1 cellular context compared by ENCODE assay signal in the genomic region with DNA sequence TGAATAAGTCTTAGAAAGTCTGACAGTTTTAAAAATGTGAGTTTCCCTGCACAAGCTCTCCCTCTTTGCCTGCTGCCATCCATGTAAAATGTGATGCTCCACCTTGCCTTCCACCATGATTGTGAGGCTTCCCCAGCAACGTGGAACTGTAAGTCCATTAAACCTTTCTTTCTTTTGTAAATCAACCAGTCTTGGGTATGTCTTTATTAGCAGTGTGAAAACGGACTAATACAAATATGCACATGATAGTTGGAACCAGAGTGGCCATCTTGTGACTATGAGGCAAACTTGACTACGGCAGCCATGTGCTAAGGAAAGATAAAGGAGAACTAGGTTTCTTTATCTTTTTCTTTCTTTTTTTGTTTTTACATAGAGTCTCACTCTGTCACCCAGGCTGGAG.
A peak's percentile ranks its signal among the peaks of the same experiment; 100 is the strongest.
TF ChIP-seq lines count a peak whose summit lies in the region.

No MANE protein-coding gene starts in this region.

TF ChIP-seq in K562, 482 proteins besides CTCF, POLR2A, EP300 and RAD21 (continued from another document):
- TF ChIP-seq, protein P1, sequence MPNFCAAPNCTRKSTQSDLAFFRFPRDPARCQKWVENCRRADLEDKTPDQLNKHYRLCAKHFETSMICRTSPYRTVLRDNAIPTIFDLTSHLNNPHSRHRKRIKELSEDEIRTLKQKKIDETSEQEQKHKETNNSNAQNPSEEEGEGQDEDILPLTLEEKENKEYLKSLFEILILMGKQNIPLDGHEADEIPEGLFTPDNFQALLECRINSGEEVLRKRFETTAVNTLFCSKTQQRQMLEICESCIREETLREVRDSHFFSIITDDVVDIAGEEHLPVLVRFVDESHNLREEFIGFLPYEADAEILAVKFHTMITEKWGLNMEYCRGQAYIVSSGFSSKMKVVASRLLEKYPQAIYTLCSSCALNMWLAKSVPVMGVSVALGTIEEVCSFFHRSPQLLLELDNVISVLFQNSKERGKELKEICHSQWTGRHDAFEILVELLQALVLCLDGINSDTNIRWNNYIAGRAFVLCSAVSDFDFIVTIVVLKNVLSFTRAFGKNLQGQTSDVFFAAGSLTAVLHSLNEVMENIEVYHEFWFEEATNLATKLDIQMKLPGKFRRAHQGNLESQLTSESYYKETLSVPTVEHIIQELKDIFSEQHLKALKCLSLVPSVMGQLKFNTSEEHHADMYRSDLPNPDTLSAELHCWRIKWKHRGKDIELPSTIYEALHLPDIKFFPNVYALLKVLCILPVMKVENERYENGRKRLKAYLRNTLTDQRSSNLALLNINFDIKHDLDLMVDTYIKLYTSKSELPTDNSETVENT (CRISPR knock-in tag; IDR thresholded peaks at IDR 0.05), result no peak
- TF ChIP-seq HNRNPH1 (optimal IDR thresholded peaks at IDR 0.05; ENCODE audit: low read depth, low read length), result no peak
- TF ChIP-seq GABPB2 (CRISPR knock-in tag; conservative IDR thresholded peaks at IDR 0.05), result no peak
- TF ChIP-seq MYBL2 (IDR thresholded peaks at IDR 0.05; ENCODE audit: low read depth), result no peak
- no peak for TF ChIP-seq MYBL2 (CRISPR knock-in tag; IDR thresholded peaks at IDR 0.05; ENCODE audit: borderline replicate concordance)
- TF ChIP-seq ESRRA (IDR thresholded peaks at IDR 0.05; ENCODE audit: borderline replicate concordance, low read depth), result no peak
- no peak for TF ChIP-seq TBL1XR1 (IDR thresholded peaks at IDR 0.05; ENCODE audit: low read length in 2 of 2)
- TF ChIP-seq ELF1 (tag; IDR thresholded peaks at IDR 0.05), result no peak
- peak; percentile 54 for TF ChIP-seq TAL1 (IDR thresholded peaks at IDR 0.05)
- TF ChIP-seq CCAR2 (IDR thresholded peaks at IDR 0.05; ENCODE audit: low read depth, low read length), result no peak
- TF ChIP-seq RFX5 (IDR thresholded peaks at IDR 0.05; ENCODE audit: low read depth, low read length), result no peak
- TF ChIP-seq, protein P2, sequence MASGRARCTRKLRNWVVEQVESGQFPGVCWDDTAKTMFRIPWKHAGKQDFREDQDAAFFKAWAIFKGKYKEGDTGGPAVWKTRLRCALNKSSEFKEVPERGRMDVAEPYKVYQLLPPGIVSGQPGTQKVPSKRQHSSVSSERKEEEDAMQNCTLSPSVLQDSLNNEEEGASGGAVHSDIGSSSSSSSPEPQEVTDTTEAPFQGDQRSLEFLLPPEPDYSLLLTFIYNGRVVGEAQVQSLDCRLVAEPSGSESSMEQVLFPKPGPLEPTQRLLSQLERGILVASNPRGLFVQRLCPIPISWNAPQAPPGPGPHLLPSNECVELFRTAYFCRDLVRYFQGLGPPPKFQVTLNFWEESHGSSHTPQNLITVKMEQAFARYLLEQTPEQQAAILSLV (tag; IDR thresholded peaks at IDR 0.05), result no peak
- TF ChIP-seq, protein P3, sequence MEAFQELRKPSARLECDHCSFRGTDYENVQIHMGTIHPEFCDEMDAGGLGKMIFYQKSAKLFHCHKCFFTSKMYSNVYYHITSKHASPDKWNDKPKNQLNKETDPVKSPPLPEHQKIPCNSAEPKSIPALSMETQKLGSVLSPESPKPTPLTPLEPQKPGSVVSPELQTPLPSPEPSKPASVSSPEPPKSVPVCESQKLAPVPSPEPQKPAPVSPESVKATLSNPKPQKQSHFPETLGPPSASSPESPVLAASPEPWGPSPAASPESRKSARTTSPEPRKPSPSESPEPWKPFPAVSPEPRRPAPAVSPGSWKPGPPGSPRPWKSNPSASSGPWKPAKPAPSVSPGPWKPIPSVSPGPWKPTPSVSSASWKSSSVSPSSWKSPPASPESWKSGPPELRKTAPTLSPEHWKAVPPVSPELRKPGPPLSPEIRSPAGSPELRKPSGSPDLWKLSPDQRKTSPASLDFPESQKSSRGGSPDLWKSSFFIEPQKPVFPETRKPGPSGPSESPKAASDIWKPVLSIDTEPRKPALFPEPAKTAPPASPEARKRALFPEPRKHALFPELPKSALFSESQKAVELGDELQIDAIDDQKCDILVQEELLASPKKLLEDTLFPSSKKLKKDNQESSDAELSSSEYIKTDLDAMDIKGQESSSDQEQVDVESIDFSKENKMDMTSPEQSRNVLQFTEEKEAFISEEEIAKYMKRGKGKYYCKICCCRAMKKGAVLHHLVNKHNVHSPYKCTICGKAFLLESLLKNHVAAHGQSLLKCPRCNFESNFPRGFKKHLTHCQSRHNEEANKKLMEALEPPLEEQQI (IDR thresholded peaks at IDR 0.05), result peak; percentile 51; the same call in 1 of the 2 replicates
- TF ChIP-seq EWSR1 (IDR thresholded peaks at IDR 0.05; ENCODE audit: borderline replicate concordance, low read depth, partially characterized antibody), result no peak
- TF ChIP-seq, protein P4, sequence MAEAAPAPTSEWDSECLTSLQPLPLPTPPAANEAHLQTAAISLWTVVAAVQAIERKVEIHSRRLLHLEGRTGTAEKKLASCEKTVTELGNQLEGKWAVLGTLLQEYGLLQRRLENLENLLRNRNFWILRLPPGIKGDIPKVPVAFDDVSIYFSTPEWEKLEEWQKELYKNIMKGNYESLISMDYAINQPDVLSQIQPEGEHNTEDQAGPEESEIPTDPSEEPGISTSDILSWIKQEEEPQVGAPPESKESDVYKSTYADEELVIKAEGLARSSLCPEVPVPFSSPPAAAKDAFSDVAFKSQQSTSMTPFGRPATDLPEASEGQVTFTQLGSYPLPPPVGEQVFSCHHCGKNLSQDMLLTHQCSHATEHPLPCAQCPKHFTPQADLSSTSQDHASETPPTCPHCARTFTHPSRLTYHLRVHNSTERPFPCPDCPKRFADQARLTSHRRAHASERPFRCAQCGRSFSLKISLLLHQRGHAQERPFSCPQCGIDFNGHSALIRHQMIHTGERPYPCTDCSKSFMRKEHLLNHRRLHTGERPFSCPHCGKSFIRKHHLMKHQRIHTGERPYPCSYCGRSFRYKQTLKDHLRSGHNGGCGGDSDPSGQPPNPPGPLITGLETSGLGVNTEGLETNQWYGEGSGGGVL (CRISPR knock-in tag; IDR thresholded peaks at IDR 0.05), result no peak
- TF ChIP-seq SRSF3 (IDR thresholded peaks at IDR 0.05; ENCODE audit: insufficient read depth, low read length), result no peak
- no peak for TF ChIP-seq POLR3A (IDR thresholded peaks at IDR 0.05; ENCODE audit: borderline replicate concordance, extremely low read depth, insufficient read depth, insufficient read length)
- TF ChIP-seq, protein P5, sequence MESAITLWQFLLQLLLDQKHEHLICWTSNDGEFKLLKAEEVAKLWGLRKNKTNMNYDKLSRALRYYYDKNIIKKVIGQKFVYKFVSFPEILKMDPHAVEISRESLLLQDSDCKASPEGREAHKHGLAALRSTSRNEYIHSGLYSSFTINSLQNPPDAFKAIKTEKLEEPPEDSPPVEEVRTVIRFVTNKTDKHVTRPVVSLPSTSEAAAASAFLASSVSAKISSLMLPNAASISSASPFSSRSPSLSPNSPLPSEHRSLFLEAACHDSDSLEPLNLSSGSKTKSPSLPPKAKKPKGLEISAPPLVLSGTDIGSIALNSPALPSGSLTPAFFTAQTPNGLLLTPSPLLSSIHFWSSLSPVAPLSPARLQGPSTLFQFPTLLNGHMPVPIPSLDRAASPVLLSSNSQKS (CRISPR knock-in tag; IDR thresholded peaks at IDR 0.05), result no peak
- TF ChIP-seq, protein P6, sequence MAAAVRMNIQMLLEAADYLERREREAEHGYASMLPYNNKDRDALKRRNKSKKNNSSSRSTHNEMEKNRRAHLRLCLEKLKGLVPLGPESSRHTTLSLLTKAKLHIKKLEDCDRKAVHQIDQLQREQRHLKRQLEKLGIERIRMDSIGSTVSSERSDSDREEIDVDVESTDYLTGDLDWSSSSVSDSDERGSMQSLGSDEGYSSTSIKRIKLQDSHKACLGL (CRISPR knock-in tag; IDR thresholded peaks at IDR 0.05; ENCODE audit: borderline replicate concordance, poor library complexity, severe bottlenecking), result no peak
- TF ChIP-seq, protein P7, sequence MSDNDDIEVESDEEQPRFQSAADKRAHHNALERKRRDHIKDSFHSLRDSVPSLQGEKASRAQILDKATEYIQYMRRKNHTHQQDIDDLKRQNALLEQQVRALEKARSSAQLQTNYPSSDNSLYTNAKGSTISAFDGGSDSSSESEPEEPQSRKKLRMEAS (CRISPR knock-in tag; IDR thresholded peaks at IDR 0.05), result no peak
- no peak for TF ChIP-seq CREB1 (IDR thresholded peaks at IDR 0.05)
- no peak for TF ChIP-seq CREB1 (CRISPR knock-in tag; IDR thresholded peaks at IDR 0.05)
- TF ChIP-seq TFAM (CRISPR knock-in tag; conservative IDR thresholded peaks at IDR 0.05), result no peak
- TF ChIP-seq HDGF (IDR thresholded peaks at IDR 0.05), result no peak
- no peak for TF ChIP-seq GATAD2A (IDR thresholded peaks at IDR 0.05)
- no peak for TF ChIP-seq SP1 (CRISPR knock-in tag; IDR thresholded peaks at IDR 0.05)
- TF ChIP-seq, protein P8, sequence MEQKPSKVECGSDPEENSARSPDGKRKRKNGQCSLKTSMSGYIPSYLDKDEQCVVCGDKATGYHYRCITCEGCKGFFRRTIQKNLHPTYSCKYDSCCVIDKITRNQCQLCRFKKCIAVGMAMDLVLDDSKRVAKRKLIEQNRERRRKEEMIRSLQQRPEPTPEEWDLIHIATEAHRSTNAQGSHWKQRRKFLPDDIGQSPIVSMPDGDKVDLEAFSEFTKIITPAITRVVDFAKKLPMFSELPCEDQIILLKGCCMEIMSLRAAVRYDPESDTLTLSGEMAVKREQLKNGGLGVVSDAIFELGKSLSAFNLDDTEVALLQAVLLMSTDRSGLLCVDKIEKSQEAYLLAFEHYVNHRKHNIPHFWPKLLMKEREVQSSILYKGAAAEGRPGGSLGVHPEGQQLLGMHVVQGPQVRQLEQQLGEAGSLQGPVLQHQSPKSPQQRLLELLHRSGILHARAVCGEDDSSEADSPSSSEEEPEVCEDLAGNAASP (IDR thresholded peaks at IDR 0.05), result no peak
- TF ChIP-seq PTBP1 (IDR thresholded peaks at IDR 0.05; ENCODE audit: low read depth, low read length), result no peak
- TF ChIP-seq, protein P9, sequence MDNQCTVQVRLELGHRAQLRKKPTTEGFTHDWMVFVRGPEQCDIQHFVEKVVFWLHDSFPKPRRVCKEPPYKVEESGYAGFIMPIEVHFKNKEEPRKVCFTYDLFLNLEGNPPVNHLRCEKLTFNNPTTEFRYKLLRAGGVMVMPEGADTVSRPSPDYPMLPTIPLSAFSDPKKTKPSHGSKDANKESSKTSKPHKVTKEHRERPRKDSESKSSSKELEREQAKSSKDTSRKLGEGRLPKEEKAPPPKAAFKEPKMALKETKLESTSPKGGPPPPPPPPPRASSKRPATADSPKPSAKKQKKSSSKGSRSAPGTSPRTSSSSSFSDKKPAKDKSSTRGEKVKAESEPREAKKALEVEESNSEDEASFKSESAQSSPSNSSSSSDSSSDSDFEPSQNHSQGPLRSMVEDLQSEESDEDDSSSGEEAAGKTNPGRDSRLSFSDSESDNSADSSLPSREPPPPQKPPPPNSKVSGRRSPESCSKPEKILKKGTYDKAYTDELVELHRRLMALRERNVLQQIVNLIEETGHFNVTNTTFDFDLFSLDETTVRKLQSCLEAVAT (IDR thresholded peaks at IDR 0.05), result no peak
- TF ChIP-seq PHF20 (IDR thresholded peaks at IDR 0.05; ENCODE audit: partially characterized antibody), result no peak
- no peak for TF ChIP-seq ETV1 (tag; conservative IDR thresholded peaks at IDR 0.05; ENCODE audit: low read depth)
TF ChIP-seq in K562: peak in this region for 18.
